Comparison of ENCODE assay signal across 20 cellular contexts in the genomic region with DNA sequence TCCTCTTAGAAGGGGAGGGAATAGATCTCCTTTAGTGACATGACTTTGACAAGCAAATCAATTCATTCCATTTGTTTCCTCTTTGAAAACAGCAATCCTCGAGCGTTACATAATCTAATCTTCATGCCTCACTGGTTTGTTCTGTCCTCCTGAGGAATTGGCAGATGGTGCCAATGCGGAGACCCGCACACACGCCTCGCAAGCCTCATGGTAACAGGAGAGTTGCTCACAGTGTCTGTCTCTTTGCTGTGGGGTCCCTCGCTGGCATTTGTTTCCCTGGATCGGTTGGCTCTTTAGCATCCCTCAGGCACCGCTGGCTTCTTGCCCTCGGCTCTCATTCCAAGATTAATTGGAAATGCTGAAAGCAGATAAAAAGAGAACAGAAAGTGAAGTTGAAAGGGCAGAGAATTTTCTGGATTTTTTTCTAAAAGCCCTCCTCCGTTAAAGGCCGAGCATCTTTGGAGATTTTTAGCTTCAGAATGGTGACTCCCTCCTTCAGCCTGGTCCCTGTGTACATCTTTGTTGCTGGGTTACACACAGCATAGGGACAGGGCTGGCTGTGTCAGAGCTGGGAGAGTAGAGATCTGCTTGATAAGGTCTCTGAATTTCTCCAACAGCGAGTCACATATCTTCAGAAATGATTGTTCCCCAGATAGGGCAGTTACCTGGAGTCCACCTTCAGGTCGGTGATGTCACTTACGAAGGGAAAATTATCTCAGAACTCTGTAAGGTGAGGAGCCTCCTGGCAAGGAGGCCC. TPM values are rescaled to one million over a fixed set of nuclear protein-coding genes. Genes with fewer than 3 reads are reported as not detected.
DNase-seq lines count a peak whose midpoint lies in the region; ATAC-seq, FAIRE-seq and TF ChIP-seq lines count a peak whose summit lies in the region.
"Had no signal": no experiment of that assay in that cellular context is flagged by ENCODE, and none has a peak within 500 bp of the region (broad histone marks: within the 10 kb centered on the region; RNA-seq: fewer than 3 reads in every experiment).

No MANE protein-coding gene starts in this region.

- H3K9me3 Mint-ChIP-seq in progenitor cell of endocrine pancreas (ENCODE audit: low read depth), result no peaks in the 10 kb centered on the region
- H3K9me3 Mint-ChIP-seq: dendritic cell treated with granulocyte-macrophage colony-stimulating factor and Interleukin-4, amounts not matched to agents 40 ng/mL and 50 ng/mL, for 4 days; nephron progenitor cell; T-helper 2 cell treated with Interferon-gamma antibody and Interleukin-4, amounts not matched to agents 5 μg/mL and 100 μg/mL, for 36 hours had no signal

- no peaks in the 10 kb centered on the region for H3K9me3 ChIP-seq in T-helper 17 cell (ENCODE audit: control insufficient read depth, low read length, poor library complexity, severe bottlenecking)
- H3K9me3 ChIP-seq: breast epithelium, heart left ventricle had no signal

- H3K36me3 Mint-ChIP-seq in T-helper 17 cell (ENCODE audit: low read depth) (no peaks in the 10 kb centered on the region), progenitor cell of endocrine pancreas (ENCODE audit: insufficient read depth) (no peaks in the 10 kb centered on the region)

- no peak for FAIRE-seq in RCC 7860 (lab: Jason Lieb, UNC)
- FAIRE-seq: D721Med, H54 had no signal

- DNase-seq in M059J (ENCODE audit: low read depth), result peak; percentile 38
- DNase-seq in T-helper 17 cell, result no peak
- DNase-seq in progenitor cell of endocrine pancreas (ENCODE audit: low spot score, unreplicated experiment), result no peak
- DNase-seq in RCC 7860 (ENCODE audit: low spot score), result no peak
- DNase-seq: activated CD8-positive, alpha-beta memory T cell treated with anti-CD3 and anti-CD28 coated beads, Interleukin-2, amount 50 U/mL, for 48 hours; activated effector memory CD4-positive, alpha-beta T cell treated with Interleukin-2 at 50 U/mL for 16 hours; heart left ventricle; NCI-H187 treated with DMSO at 0.1 percent for 48 hours; nephron progenitor cell had no signal

- no peak for TF ChIP-seq CTCF in progenitor cell of endocrine pancreas (IDR thresholded peaks at IDR 0.05; ENCODE audit: unreplicated experiment)

- H3K27ac ChIP-seq in cingulate gyrus (ENCODE audit: low read depth, low read length), result peak overlapping the region; percentile 91
- H3K27ac ChIP-seq: breast epithelium, heart left ventricle, SK-N-MC had no signal

- ATAC-seq in T-helper 17 cell (no peak), HG02642 (IDR thresholded peaks at IDR 0.05; ENCODE audit: poor library complexity, unreplicated experiment) (no peak), HG02623 (IDR thresholded peaks at IDR 0.05; ENCODE audit: unreplicated experiment) (no peak)
- ATAC-seq: heart left ventricle, left lobe of liver had no signal

- peaks cover 21% of the 10 kb centered on the region for H3K27me3 Mint-ChIP-seq in T-helper 17 cell
- peaks cover 30% of the 10 kb centered on the region for H3K27me3 Mint-ChIP-seq in progenitor cell of endocrine pancreas

- H3K4me3 Mint-ChIP-seq in T-helper 17 cell (no peak overlapping the region), progenitor cell of endocrine pancreas (ENCODE audit: low read depth) (no peak overlapping the region)
- H3K4me3 Mint-ChIP-seq: dendritic cell treated with granulocyte-macrophage colony-stimulating factor and Interleukin-4, amounts not matched to agents 40 ng/mL and 50 ng/mL, for 4 days; nephron progenitor cell; T-helper 2 cell treated with Interferon-gamma antibody and Interleukin-4, amounts not matched to agents 5 μg/mL and 100 μg/mL, for 36 hours had no signal

- H3K27ac Mint-ChIP-seq in T-helper 17 cell (peak overlapping the region; percentile 4), progenitor cell of endocrine pancreas (peak overlapping the region; percentile 29)
- H3K27ac Mint-ChIP-seq: dendritic cell treated with granulocyte-macrophage colony-stimulating factor and Interleukin-4, amounts not matched to agents 40 ng/mL and 50 ng/mL, for 4 days; nephron progenitor cell; T-helper 2 cell treated with Interferon-gamma antibody and Interleukin-4, amounts not matched to agents 5 μg/mL and 100 μg/mL, for 36 hours had no signal

- no peaks in the 10 kb centered on the region for H3K4me1 Mint-ChIP-seq in T-helper 17 cell
- no peaks in the 10 kb centered on the region for H3K4me1 Mint-ChIP-seq in progenitor cell of endocrine pancreas (ENCODE audit: low read depth)

RNA-seq across cellular contexts. Expression of gene CABP1, which starts 10.1 kb away (rescaled TPM):
- not detected in 2 replicates for total RNA-seq in M059J (2014; rRNA removed; shearing (Covaris generic))
- total RNA-seq in T-helper 17 cell, result not detected
- total RNA-seq in progenitor cell of endocrine pancreas, result 0.19 and 0.49 TPM in 2 replicates
- total RNA-seq: RPMI7951 had no signal

RNA-seq across cellular contexts. Expression of gene POP5, which starts 49.1 kb away (rescaled TPM):
- 66.2 and 83.0 TPM in 2 replicates for total RNA-seq in M059J (2014; rRNA removed; shearing (Covaris generic))
- total RNA-seq in T-helper 17 cell (10 to 100 TPM; 26.8 to 28.7 TPM), progenitor cell of endocrine pancreas (51.6 and 59.7 TPM in 2 replicates)

RNA-seq across cellular contexts. Expression of gene MLEC, which starts 56.6 kb away (rescaled TPM):
- 105 and 148 TPM in 2 replicates for total RNA-seq in M059J (2014; rRNA removed; shearing (Covaris generic))
- total RNA-seq in T-helper 17 cell (10 to 100 TPM; 21.8 to 31.0 TPM), progenitor cell of endocrine pancreas (174 and 187 TPM in 2 replicates)
